ENCODE assay signal across 11 cellular contexts in genomic region chr14:90487462-90487861, GRCh38.
DNase-seq lines count a peak whose midpoint lies in the region; ATAC-seq and TF ChIP-seq lines count a peak whose summit lies in the region.
"Had no signal": no experiment of that assay in that cellular context is flagged by ENCODE, and none has a peak within 500 bp of the region (broad histone marks: within the 10 kb centered on the region; RNA-seq: fewer than 3 reads in every experiment).

No MANE protein-coding gene starts in this region.

- no peak overlapping the region for H3K9ac ChIP-seq in neural cell (ENCODE audit: low read length)

- DNase-seq in right atrium auricular region (ENCODE audit: low spot score) (peak; percentile 50), Right ventricle myocardium superior (no peak), chondrocyte (ENCODE audit: low spot score) (peak; percentile 21), LoVo (ENCODE audit: low spot score) (no peak), SW480 (ENCODE audit: low spot score) (no peak)
- DNase-seq in stimulated activated CD4-positive, alpha-beta T cell treated with anti-CD3 and anti-CD28 coated beads, Interleukin-4, amount 100 ng/mL, for 4 hours = no peak
- DNase-seq: HFFc6, KG1, NCI-H1436 treated with DMSO at 0.1 percent for 48 hours had no signal

- H3K9me3 ChIP-seq in right atrium auricular region (no peaks in the 10 kb centered on the region), neural cell (ENCODE audit: low read length) (no peaks in the 10 kb centered on the region)

- no peaks in the 10 kb centered on the region for H4K20me1 ChIP-seq in neural cell (ENCODE audit: insufficient read depth)

- H3K79me2 ChIP-seq in neural cell (replicated peaks; ENCODE audit: insufficient read depth, low read length) = no peaks in the 10 kb centered on the region

- peaks cover 0 to 31% of the 10 kb centered on the region in 2 donors for H3K4me1 ChIP-seq in right atrium auricular region

- H3K27me3 ChIP-seq in right atrium auricular region (no peaks in the 10 kb centered on the region), neural cell (ENCODE audit: insufficient read depth, low read depth, low read length) (no peaks in the 10 kb centered on the region)

- H3K27ac Mint-ChIP-seq in chondrocyte (ENCODE audit: unreplicated experiment) = no peak overlapping the region
- H3K27ac Mint-ChIP-seq: HFFc6 had no signal

- TF ChIP-seq EP300 in neural cell (conservative IDR thresholded peaks at IDR 0.05; ENCODE audit: poor library complexity, severe bottlenecking) = no peak

- intact Hi-C loops in Right ventricle myocardium superior (cut with DNase I) = no loop called here

- TF ChIP-seq CTCF in right atrium auricular region (IDR thresholded peaks at IDR 0.05) (no peak), chondrocyte (IDR thresholded peaks at IDR 0.05) (no peak), neural cell (IDR thresholded peaks at IDR 0.05; ENCODE audit: poor library complexity, severe bottlenecking) (no peak)

- H3K36me3 ChIP-seq in right atrium auricular region = no peaks in the 10 kb centered on the region
- H3K36me3 ChIP-seq in neural cell (ENCODE audit: insufficient read depth, low read length) = no peaks in the 10 kb centered on the region

- H3K4me2 ChIP-seq in neural cell (ENCODE audit: low read length) = no peak overlapping the region

- H3K9me3 Mint-ChIP-seq in chondrocyte (ENCODE audit: low read depth) = peaks cover 1% of the 10 kb centered on the region
- H3K9me3 Mint-ChIP-seq: HFFc6 had no signal

- no peak overlapping the region for H2AFZ ChIP-seq in neural cell (ENCODE audit: low read depth, low read length)

- no peaks in the 10 kb centered on the region for H3F3A ChIP-seq in neural cell (ENCODE audit: insufficient read depth, low read length, poor library complexity, severe bottlenecking)

- no peaks in the 10 kb centered on the region for H3K36me3 Mint-ChIP-seq in chondrocyte (ENCODE audit: low read depth)

- no peak for ATAC-seq in Right ventricle myocardium superior (ENCODE audit: poor library complexity)
- ATAC-seq: Right ventricle myocardium inferior had no signal

- no peak overlapping the region for H3K4me3 Mint-ChIP-seq in chondrocyte (ENCODE audit: unreplicated experiment)
- H3K4me3 Mint-ChIP-seq: HFFc6 had no signal

- H3K27ac ChIP-seq in right atrium auricular region (no peak overlapping the region), neural cell (ENCODE audit: low read length) (peak overlapping the region; percentile 20)

- no peaks in the 10 kb centered on the region for H3K9me2 ChIP-seq in neural cell (ENCODE audit: insufficient read depth, low read length)

- H3K27me3 Mint-ChIP-seq in chondrocyte (ENCODE audit: low read depth) = peaks cover 5% of the 10 kb centered on the region

- no peak for TF ChIP-seq RAD21 in neural cell (conservative IDR thresholded peaks at IDR 0.05)

- H3K4me3 ChIP-seq in right atrium auricular region = no peak overlapping the region
- H3K4me3 ChIP-seq in neural cell (ENCODE audit: low read length) = no peak overlapping the region

- H3K4me1 Mint-ChIP-seq in chondrocyte (ENCODE audit: low read depth) = peaks cover 30% of the 10 kb centered on the region

TF ChIP-seq in neural cell, 6 proteins besides CTCF, POLR2A, EP300 and RAD21:
- TF ChIP-seq MXI1 (conservative IDR thresholded peaks at IDR 0.05; ENCODE audit: poor library complexity, severe bottlenecking) (no peak), TAF1 (IDR thresholded peaks at IDR 0.05; ENCODE audit: low read depth) (no peak), POLR2AphosphoS5 (IDR thresholded peaks at IDR 0.05) (no peak), SMC3 (conservative IDR thresholded peaks at IDR 0.05; ENCODE audit: poor library complexity) (no peak), EZH2 (IDR thresholded peaks at IDR 0.05; ENCODE audit: borderline replicate concordance, insufficient read depth, low read length, poor library complexity, severe bottlenecking) (no peak)
- TF ChIP-seq, protein P1, sequence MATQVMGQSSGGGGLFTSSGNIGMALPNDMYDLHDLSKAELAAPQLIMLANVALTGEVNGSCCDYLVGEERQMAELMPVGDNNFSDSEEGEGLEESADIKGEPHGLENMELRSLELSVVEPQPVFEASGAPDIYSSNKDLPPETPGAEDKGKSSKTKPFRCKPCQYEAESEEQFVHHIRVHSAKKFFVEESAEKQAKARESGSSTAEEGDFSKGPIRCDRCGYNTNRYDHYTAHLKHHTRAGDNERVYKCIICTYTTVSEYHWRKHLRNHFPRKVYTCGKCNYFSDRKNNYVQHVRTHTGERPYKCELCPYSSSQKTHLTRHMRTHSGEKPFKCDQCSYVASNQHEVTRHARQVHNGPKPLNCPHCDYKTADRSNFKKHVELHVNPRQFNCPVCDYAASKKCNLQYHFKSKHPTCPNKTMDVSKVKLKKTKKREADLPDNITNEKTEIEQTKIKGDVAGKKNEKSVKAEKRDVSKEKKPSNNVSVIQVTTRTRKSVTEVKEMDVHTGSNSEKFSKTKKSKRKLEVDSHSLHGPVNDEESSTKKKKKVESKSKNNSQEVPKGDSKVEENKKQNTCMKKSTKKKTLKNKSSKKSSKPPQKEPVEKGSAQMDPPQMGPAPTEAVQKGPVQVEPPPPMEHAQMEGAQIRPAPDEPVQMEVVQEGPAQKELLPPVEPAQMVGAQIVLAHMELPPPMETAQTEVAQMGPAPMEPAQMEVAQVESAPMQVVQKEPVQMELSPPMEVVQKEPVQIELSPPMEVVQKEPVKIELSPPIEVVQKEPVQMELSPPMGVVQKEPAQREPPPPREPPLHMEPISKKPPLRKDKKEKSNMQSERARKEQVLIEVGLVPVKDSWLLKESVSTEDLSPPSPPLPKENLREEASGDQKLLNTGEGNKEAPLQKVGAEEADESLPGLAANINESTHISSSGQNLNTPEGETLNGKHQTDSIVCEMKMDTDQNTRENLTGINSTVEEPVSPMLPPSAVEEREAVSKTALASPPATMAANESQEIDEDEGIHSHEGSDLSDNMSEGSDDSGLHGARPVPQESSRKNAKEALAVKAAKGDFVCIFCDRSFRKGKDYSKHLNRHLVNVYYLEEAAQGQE (IDR thresholded peaks at IDR 0.05; ENCODE audit: borderline replicate concordance) = no peak

Comparison
In these comparisons a context has a peak if more than half of its experiments do, and no peak if none do; other contexts are left out.
1. DNase-seq: peak in right atrium auricular region (single experiment) and chondrocyte (single experiment); none in Right ventricle myocardium superior (single experiment), LoVo (single experiment), stimulated activated CD4-positive, alpha-beta T cell treated with anti-CD3 and anti-CD28 coated beads, Interleukin-4, amount 100 ng/mL, for 4 hours (0 of 2) and SW480 (single experiment).